13 cellular contexts compared by ENCODE assay signal in the genomic region with DNA sequence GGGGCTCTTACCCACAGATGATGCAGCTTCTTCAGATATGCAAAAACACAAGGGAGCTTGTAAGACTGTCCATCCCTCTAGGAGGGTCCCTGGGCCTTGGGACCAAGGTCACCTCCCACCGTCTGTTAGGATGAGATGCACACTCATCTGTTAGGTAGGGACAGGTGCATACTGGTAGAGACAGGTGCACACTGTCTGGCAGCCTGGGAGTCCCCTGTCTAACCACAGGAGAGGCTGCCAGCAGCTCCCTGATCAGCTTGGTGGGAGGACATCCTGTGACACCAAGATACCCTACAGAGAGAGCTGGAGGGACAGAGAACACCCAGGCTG. TPM values are rescaled to one million over a fixed set of nuclear protein-coding genes. Genes with fewer than 3 reads are reported as not detected.
A peak's percentile ranks its signal among the peaks of the same experiment; 100 is the strongest.
DNase-seq lines count a peak whose midpoint lies in the region; ATAC-seq lines count a peak whose summit lies in the region.
"Had no signal": no experiment of that assay in that cellular context is flagged by ENCODE, and none has a peak within 500 bp of the region (broad histone marks: within the 10 kb centered on the region; RNA-seq: fewer than 3 reads in every experiment).

No MANE protein-coding gene starts in this region.

- H3K4me1 Mint-ChIP-seq in activated CD8-positive, alpha-beta T cell treated with anti-CD3 and anti-CD28 coated beads, Interleukin-2, amount 10 ng/mL, durations not matched to agents 7 days and 5 days (ENCODE audit: low read depth): peaks cover 31% of the 10 kb centered on the region

- H3K4me1 ChIP-seq in BLaER1 treated with 17β-estradiol and CSF1 and Interleukin-3, amounts not matched to agents 10 nM and 100 nM: peaks cover 15 to 56% (median 37%) of the 10 kb centered on the region in 10 experiments
- H3K4me1 ChIP-seq: ascending aorta had no signal

- H3K9me3 ChIP-seq in BLaER1 treated with 17β-estradiol and CSF1 and Interleukin-3, amounts not matched to agents 10 nM and 100 nM (replicated peaks in 1 of 11): no peaks in the 10 kb centered on the region
- H3K9me3 ChIP-seq: ascending aorta, thoracic aorta had no signal

- ATAC-seq in GM19023 (IDR thresholded peaks at IDR 0.05; ENCODE audit: unreplicated experiment) (peak; percentile 38), HG02884 (IDR thresholded peaks at IDR 0.05; ENCODE audit: unreplicated experiment) (peak; percentile 27), GM21367 (IDR thresholded peaks at IDR 0.05; ENCODE audit: unreplicated experiment) (no peak)
- ATAC-seq in activated CD8-positive, alpha-beta T cell treated with anti-CD3 and anti-CD28 coated beads, Interleukin-2, amount 10 ng/mL, durations not matched to agents 7 days and 5 days: peak; percentile 35

- peaks cover 3% of the 10 kb centered on the region for H3K27me3 Mint-ChIP-seq in activated CD8-positive, alpha-beta T cell treated with anti-CD3 and anti-CD28 coated beads, Interleukin-2, amount 10 ng/mL, durations not matched to agents 7 days and 5 days (ENCODE audit: low read depth)

- no peak for DNase-seq in activated CD8-positive, alpha-beta T cell treated with anti-CD3 and anti-CD28 coated beads, Interleukin-2, amount 10 ng/mL, durations not matched to agents 7 days and 5 days
- DNase-seq in HuH-7 (ENCODE audit: low spot score): no peak
- no peak for DNase-seq in NCI-H1694 treated with DMSO at 0.1 percent for 48 hours (lab: John Stamatoyannopoulos, UW)
- no peak for DNase-seq in NCI-H1417 treated with DMSO at 0.1 percent for 48 hours (lab: John Stamatoyannopoulos, UW)

- no peak overlapping the region for H3K27ac ChIP-seq in BLaER1 treated with 17β-estradiol and CSF1 and Interleukin-3, amounts not matched to agents 10 nM and 100 nM
- H3K27ac ChIP-seq: ascending aorta, C4-2B, PC-9, thoracic aorta had no signal

- no peak overlapping the region for H3K4me3 Mint-ChIP-seq in activated CD8-positive, alpha-beta T cell treated with anti-CD3 and anti-CD28 coated beads, Interleukin-2, amount 10 ng/mL, durations not matched to agents 7 days and 5 days
- H3K4me3 Mint-ChIP-seq: nephron had no signal

- peaks cover 9 to 68% (median 30%) of the 10 kb centered on the region in 11 experiments; a peak in 18 of 22 replicates for H4K20me1 ChIP-seq in BLaER1 treated with 17β-estradiol and CSF1 and Interleukin-3, amounts not matched to agents 10 nM and 100 nM

- no peaks in the 10 kb centered on the region for H3K9me3 Mint-ChIP-seq in activated CD8-positive, alpha-beta T cell treated with anti-CD3 and anti-CD28 coated beads, Interleukin-2, amount 10 ng/mL, durations not matched to agents 7 days and 5 days (ENCODE audit: insufficient read depth)

- POLR2A ChIA-PET in activated CD8-positive, alpha-beta T cell treated with anti-CD3 and anti-CD28 coated beads, Interleukin-2, amount 10 ng/mL, durations not matched to agents 7 days and 5 days (lab: Charles Lee): interaction anchor here (0.9 to 1.1 kb wide), 3 partner anchors 13 to 453 kb away, joined by 3 to 7 read pairs (median 4); a partner anchor contains a TSS

- H3K36me3 ChIP-seq in BLaER1 treated with 17β-estradiol and CSF1 and Interleukin-3, amounts not matched to agents 10 nM and 100 nM: peaks cover 0 to 23% (median 16%) of the 10 kb centered on the region in 11 experiments; a peak in 20 of 22 replicates

- peaks cover 7% of the 10 kb centered on the region for H3K36me3 Mint-ChIP-seq in activated CD8-positive, alpha-beta T cell treated with anti-CD3 and anti-CD28 coated beads, Interleukin-2, amount 10 ng/mL, durations not matched to agents 7 days and 5 days (ENCODE audit: low read depth)

- peak overlapping the region; percentile 25 for H3K27ac Mint-ChIP-seq in activated CD8-positive, alpha-beta T cell treated with anti-CD3 and anti-CD28 coated beads, Interleukin-2, amount 10 ng/mL, durations not matched to agents 7 days and 5 days
- H3K27ac Mint-ChIP-seq: nephron had no signal

- CTCF ChIA-PET in activated CD8-positive, alpha-beta T cell treated with anti-CD3 and anti-CD28 coated beads, Interleukin-2, amount 10 ng/mL, durations not matched to agents 7 days and 5 days (lab: Charles Lee): interaction anchor here (0.6 to 5.9 kb wide), 92 partner anchors 8 to 931 kb away, joined by 3 to 96 read pairs (median 4); a partner anchor contains a TSS

- no peak overlapping the region; a peak in 1 of 22 replicates for H3K9ac ChIP-seq in BLaER1 treated with 17β-estradiol and CSF1 and Interleukin-3, amounts not matched to agents 10 nM and 100 nM

- H3K4me2 ChIP-seq in BLaER1 treated with 17β-estradiol and CSF1 and Interleukin-3, amounts not matched to agents 10 nM and 100 nM: peak overlapping the region in 6 of 11 experiments; percentile 22 to 93 (median 32); a peak in 6 of 22 replicates
- H3K4me2 ChIP-seq: PC-9 had no signal

- H3K4me3 ChIP-seq in BLaER1 treated with 17β-estradiol and CSF1 and Interleukin-3, amounts not matched to agents 10 nM and 100 nM: no peak overlapping the region
- H3K4me3 ChIP-seq: ascending aorta, PC-9, thoracic aorta had no signal

- 0 out of 22 replicates have a peak, but pooled peaks cover 0 to 3% (median 0%) of the 10 kb centered on the region in 11 experiments for H3K27me3 ChIP-seq in BLaER1 treated with 17β-estradiol and CSF1 and Interleukin-3, amounts not matched to agents 10 nM and 100 nM
- H3K27me3 ChIP-seq: ascending aorta had no signal

RNA-seq across cellular contexts. Expression of a gene that starts 13.2 kb away (rescaled TPM):
- total RNA-seq in activated CD8-positive, alpha-beta T cell treated with anti-CD3 and anti-CD28 coated beads, Interleukin-2, amount 10 ng/mL, durations not matched to agents 7 days and 5 days: 10 to 100 TPM; 41.6 to 47.4 TPM

RNA-seq across cellular contexts. Expression of a gene that starts 30.0 kb away (rescaled TPM):
- total RNA-seq in activated CD8-positive, alpha-beta T cell treated with anti-CD3 and anti-CD28 coated beads, Interleukin-2, amount 10 ng/mL, durations not matched to agents 7 days and 5 days: not detected
- total RNA-seq: ascending aorta, PC-9, thoracic aorta had no signal

RNA-seq across cellular contexts. Expression of a gene that starts 30.2 kb away (rescaled TPM):
- total RNA-seq in activated CD8-positive, alpha-beta T cell treated with anti-CD3 and anti-CD28 coated beads, Interleukin-2, amount 10 ng/mL, durations not matched to agents 7 days and 5 days: not detected
- total RNA-seq: ascending aorta, PC-9, thoracic aorta had no signal

RNA-seq across cellular contexts. Expression of a gene that starts 50.5 kb away (rescaled TPM):
- 1 to 10 TPM; 1.9 to 2.5 TPM for total RNA-seq in activated CD8-positive, alpha-beta T cell treated with anti-CD3 and anti-CD28 coated beads, Interleukin-2, amount 10 ng/mL, durations not matched to agents 7 days and 5 days
- total RNA-seq: ascending aorta had no signal
